1 cellular context compared by ENCODE assay signal in genomic region chr11:11983427-11983826, GRCh38.
TF ChIP-seq lines count a peak whose summit lies in the region.

No MANE protein-coding gene starts in this region.

TF ChIP-seq in IMR-90, 13 proteins besides CTCF, POLR2A, EP300 and RAD21:
- no peak for TF ChIP-seq NFE2L2 (IDR thresholded peaks at IDR 0.05; ENCODE audit: low read depth, low read length)
- TF ChIP-seq CHD1 (IDR thresholded peaks at IDR 0.05; ENCODE audit: low read depth, low read length): no peak
- TF ChIP-seq SMC3 (IDR thresholded peaks at IDR 0.05; ENCODE audit: low read depth, low read length): no peak
- TF ChIP-seq BHLHE40 (IDR thresholded peaks at IDR 0.05; ENCODE audit: low read depth, low read length): no peak
TF ChIP-seq in IMR-90: peak in this region for 0.
